ENCODE assay signal across 13 cellular contexts in genomic region chr17:78806451-78806850, GRCh38. TPM values are rescaled to one million over a fixed set of nuclear protein-coding genes. Genes with fewer than 3 reads are reported as not detected.
DNase-seq lines count a peak whose midpoint lies in the region; ATAC-seq and TF ChIP-seq lines count a peak whose summit lies in the region.
"Had no signal": no experiment of that assay in that cellular context is flagged by ENCODE, and none has a peak within 500 bp of the region (broad histone marks: within the 10 kb centered on the region; RNA-seq: fewer than 3 reads in every experiment).

No MANE protein-coding gene starts in this region.

- no peaks in the 10 kb centered on the region for H3K9me2 ChIP-seq in Karpas-422 (replicated peaks; ENCODE audit: insufficient read depth, low read length)

- H4K20me1 ChIP-seq in Karpas-422 (ENCODE audit: insufficient read depth, low read depth, low read length) = peaks cover 10% of the 10 kb centered on the region; the same call in 1 of the 2 replicates

- H2AFZ ChIP-seq in Karpas-422 (ENCODE audit: low read length) = no peak overlapping the region

- no peak overlapping the region for H3K9ac ChIP-seq in skeletal muscle tissue (ENCODE audit: low read depth in 1 of 3, low read length in 3 of 3)
- H3K9ac ChIP-seq in Karpas-422 (ENCODE audit: low read length) = no peak overlapping the region

- H3K9me3 Mint-ChIP-seq in CD8-positive, alpha-beta T cell = no peaks in the 10 kb centered on the region
- no peaks in the 10 kb centered on the region for H3K9me3 Mint-ChIP-seq in T-helper 1 cell treated with Interleukin-12 subunit alpha and Interleukin-12 subunit beta and Interleukin-4 antibody, amounts not matched to agents 30 μg/mL and 1 μg/mL, for 36 hours
- no peaks in the 10 kb centered on the region for H3K9me3 Mint-ChIP-seq in activated naive CD8-positive, alpha-beta T cell treated with anti-CD3 and anti-CD28 coated beads, Interleukin-2, amount 10 ng/mL, durations not matched to agents 7 days and 5 days
- H3K9me3 Mint-ChIP-seq in mesothelial cell of epicardium = no peaks in the 10 kb centered on the region
- H3K9me3 Mint-ChIP-seq: neural crest cell, type B pancreatic cell had no signal

- peaks cover 55% of the 10 kb centered on the region for H3K4me1 Mint-ChIP-seq in CD8-positive, alpha-beta T cell (ENCODE audit: low read depth)
- H3K4me1 Mint-ChIP-seq in T-helper 1 cell treated with Interleukin-12 subunit alpha and Interleukin-12 subunit beta and Interleukin-4 antibody, amounts not matched to agents 30 μg/mL and 1 μg/mL, for 36 hours (ENCODE audit: low read depth) = peaks cover 34% of the 10 kb centered on the region
- peaks cover 23% of the 10 kb centered on the region for H3K4me1 Mint-ChIP-seq in activated naive CD8-positive, alpha-beta T cell treated with anti-CD3 and anti-CD28 coated beads, Interleukin-2, amount 10 ng/mL, durations not matched to agents 7 days and 5 days
- peaks cover 4% of the 10 kb centered on the region for H3K4me1 Mint-ChIP-seq in mesothelial cell of epicardium
- H3K4me1 Mint-ChIP-seq: neural crest cell had no signal

- DNase-seq in CD8-positive, alpha-beta T cell = peak in 4 of 7 experiments; percentile 39 to 85 (median 82)
- no peak for DNase-seq in activated naive CD8-positive, alpha-beta T cell treated with anti-CD3 and anti-CD28 coated beads, Interleukin-2, amount 10 ng/mL, durations not matched to agents 7 days and 5 days
- no peak for DNase-seq in Karpas-422
- DNase-seq in mesothelial cell of epicardium (ENCODE audit: low spot score in 2 of 2, unreplicated experiment in 2 of 2) = no peak
- DNase-seq: DMS79, NCI-H446 treated with DMSO at 0.1 percent for 48 hours had no signal

- intact Hi-C loops in CD8-positive, alpha-beta T cell (cut with DNase I, micrococcal nuclease) = loop anchor here in 1 of 2 experiments (5.0 kb wide), 1 partner anchor 36 kb away; the partner anchor contains the start of gene USP36

- H3K36me3 ChIP-seq in CD8-positive, alpha-beta T cell (ENCODE audit: insufficient read depth, low read length) = peaks cover 61% of the 10 kb centered on the region
- peaks cover 56 to 74% (median 73%) of the 10 kb centered on the region in 3 donors for H3K36me3 ChIP-seq in skeletal muscle tissue (ENCODE audit: control insufficient read depth in 3 of 3, insufficient read depth in 3 of 3, low read length in 3 of 3)
- H3K36me3 ChIP-seq in Karpas-422 (ENCODE audit: insufficient read depth, low read length) = peaks cover 41% of the 10 kb centered on the region

- no peaks in the 10 kb centered on the region for H3K9me3 ChIP-seq in CD8-positive, alpha-beta T cell (ENCODE audit: low read length)
- H3K9me3 ChIP-seq in skeletal muscle tissue (ENCODE audit: control insufficient read depth in 3 of 3, low read length in 3 of 3) = no peaks in the 10 kb centered on the region
- no peaks in the 10 kb centered on the region for H3K9me3 ChIP-seq in Karpas-422 (ENCODE audit: low read length)

- no peak overlapping the region for H3K27ac ChIP-seq in CD8-positive, alpha-beta T cell (ENCODE audit: low read depth, low read length)
- H3K27ac ChIP-seq in skeletal muscle tissue (ENCODE audit: low read depth, low read length) (peak overlapping the region; percentile 38), Karpas-422 (ENCODE audit: low read length) (no peak overlapping the region)
- H3K27ac ChIP-seq: epithelial cell of prostate had no signal

- peak overlapping the region; percentile 57 for H3K4me3 Mint-ChIP-seq in CD8-positive, alpha-beta T cell
- peak overlapping the region; percentile 34 for H3K4me3 Mint-ChIP-seq in T-helper 1 cell treated with Interleukin-12 subunit alpha and Interleukin-12 subunit beta and Interleukin-4 antibody, amounts not matched to agents 30 μg/mL and 1 μg/mL, for 36 hours
- H3K4me3 Mint-ChIP-seq in activated naive CD8-positive, alpha-beta T cell treated with anti-CD3 and anti-CD28 coated beads, Interleukin-2, amount 10 ng/mL, durations not matched to agents 7 days and 5 days = no peak overlapping the region
- no peak overlapping the region for H3K4me3 Mint-ChIP-seq in mesothelial cell of epicardium
- H3K4me3 Mint-ChIP-seq: neural crest cell, type B pancreatic cell had no signal

- peak; percentile 69 for ATAC-seq in CD8-positive, alpha-beta T cell
- ATAC-seq in activated naive CD8-positive, alpha-beta T cell treated with anti-CD3 and anti-CD28 coated beads, Interleukin-2, amount 10 ng/mL, durations not matched to agents 7 days and 5 days (ENCODE audit: low read depth) = no peak
- ATAC-seq in HG02588 (IDR thresholded peaks at IDR 0.05; ENCODE audit: unreplicated experiment) (no peak), GM21576 (IDR thresholded peaks at IDR 0.05; ENCODE audit: unreplicated experiment) (no peak)

- no peaks in the 10 kb centered on the region for H3K27me3 Mint-ChIP-seq in CD8-positive, alpha-beta T cell (ENCODE audit: low read depth)
- H3K27me3 Mint-ChIP-seq in T-helper 1 cell treated with Interleukin-12 subunit alpha and Interleukin-12 subunit beta and Interleukin-4 antibody, amounts not matched to agents 30 μg/mL and 1 μg/mL, for 36 hours (ENCODE audit: low read depth) = no peaks in the 10 kb centered on the region
- no peaks in the 10 kb centered on the region for H3K27me3 Mint-ChIP-seq in activated naive CD8-positive, alpha-beta T cell treated with anti-CD3 and anti-CD28 coated beads, Interleukin-2, amount 10 ng/mL, durations not matched to agents 7 days and 5 days
- no peaks in the 10 kb centered on the region for H3K27me3 Mint-ChIP-seq in mesothelial cell of epicardium (ENCODE audit: low read depth)
- H3K27me3 Mint-ChIP-seq: type B pancreatic cell had no signal

- H3K27me3 ChIP-seq in CD8-positive, alpha-beta T cell (ENCODE audit: insufficient read depth, low read length) = no peaks in the 10 kb centered on the region
- no peaks in the 10 kb centered on the region for H3K27me3 ChIP-seq in skeletal muscle tissue (ENCODE audit: control insufficient read depth in 3 of 3, insufficient read depth in 3 of 3, low read length in 3 of 3)
- H3K27me3 ChIP-seq in Karpas-422 (ENCODE audit: low read length) = no peaks in the 10 kb centered on the region

- CTCF ChIA-PET in CD8-positive, alpha-beta T cell (lab: Charles Lee) = interaction anchor here (1.0 to 5.1 kb wide), 5 partner anchors 7 to 165 kb away, joined by 3 to 18 read pairs (median 3); no protein-coding TSS in a partner anchor

- peaks cover 6% of the 10 kb centered on the region for H3K79me2 ChIP-seq in Karpas-422 (ENCODE audit: low read length)

- H3K4me2 ChIP-seq in Karpas-422 (ENCODE audit: low read depth, low read length, poor library complexity, severe bottlenecking) = no peak overlapping the region

- peak; percentile 58 for TF ChIP-seq CTCF in CD8-positive, alpha-beta T cell (IDR thresholded peaks at IDR 0.05)
- TF ChIP-seq CTCF in mesothelial cell of epicardium (IDR thresholded peaks at IDR 0.05; ENCODE audit: unreplicated experiment) = no peak

- peak overlapping the region; percentile 85 for H3K27ac Mint-ChIP-seq in CD8-positive, alpha-beta T cell
- H3K27ac Mint-ChIP-seq in T-helper 1 cell treated with Interleukin-12 subunit alpha and Interleukin-12 subunit beta and Interleukin-4 antibody, amounts not matched to agents 30 μg/mL and 1 μg/mL, for 36 hours = peak overlapping the region; percentile 88
- H3K27ac Mint-ChIP-seq in activated naive CD8-positive, alpha-beta T cell treated with anti-CD3 and anti-CD28 coated beads, Interleukin-2, amount 10 ng/mL, durations not matched to agents 7 days and 5 days = peak overlapping the region; percentile 68
- H3K27ac Mint-ChIP-seq in mesothelial cell of epicardium = no peak overlapping the region
- H3K27ac Mint-ChIP-seq: type B pancreatic cell had no signal

- peaks cover 34% of the 10 kb centered on the region for H3K4me1 ChIP-seq in CD8-positive, alpha-beta T cell (ENCODE audit: insufficient read depth, low read length)
- H3K4me1 ChIP-seq in skeletal muscle tissue (ENCODE audit: control insufficient read depth in 3 of 3, insufficient read depth in 3 of 3, low read length in 3 of 3) (peaks cover 0 to 4% (median 2%) of the 10 kb centered on the region in 3 donors), Karpas-422 (ENCODE audit: low read length) (no peaks in the 10 kb centered on the region)

- H3K4me3 ChIP-seq in CD8-positive, alpha-beta T cell (ENCODE audit: low read depth, low read length) = no peak overlapping the region
- H3K4me3 ChIP-seq in skeletal muscle tissue (ENCODE audit: low read length in 3 of 3) (no peak overlapping the region), Karpas-422 (ENCODE audit: low read length) (no peak overlapping the region)

- peaks cover 93% of the 10 kb centered on the region for H3K36me3 Mint-ChIP-seq in CD8-positive, alpha-beta T cell
- H3K36me3 Mint-ChIP-seq in T-helper 1 cell treated with Interleukin-12 subunit alpha and Interleukin-12 subunit beta and Interleukin-4 antibody, amounts not matched to agents 30 μg/mL and 1 μg/mL, for 36 hours (ENCODE audit: low read depth) = peaks cover 60% of the 10 kb centered on the region
- peaks cover 38% of the 10 kb centered on the region for H3K36me3 Mint-ChIP-seq in activated naive CD8-positive, alpha-beta T cell treated with anti-CD3 and anti-CD28 coated beads, Interleukin-2, amount 10 ng/mL, durations not matched to agents 7 days and 5 days
- H3K36me3 Mint-ChIP-seq in mesothelial cell of epicardium = peaks cover 58% of the 10 kb centered on the region

- POLR2A ChIA-PET in CD8-positive, alpha-beta T cell (lab: Charles Lee) = interaction anchor here (0.6 to 2.4 kb wide), 5 partner anchors 13 to 115 kb away, joined by 3 to 10 read pairs (median 4); no protein-coding TSS in a partner anchor
- POLR2A ChIA-PET in activated naive CD8-positive, alpha-beta T cell treated with anti-CD3 and anti-CD28 coated beads, Interleukin-2, amount 10 ng/mL, durations not matched to agents 7 days and 5 days (lab: Charles Lee) = no interaction called here

RNA-seq across cellular contexts. Expression of gene CYTH1, which starts 24.4 kb away (rescaled TPM):
- 100 to 1,000 TPM; 475 to 490 TPM for total RNA-seq in CD8-positive, alpha-beta T cell
- 100 to 1,000 TPM; 180 to 200 TPM for total RNA-seq in activated naive CD8-positive, alpha-beta T cell treated with anti-CD3 and anti-CD28 coated beads, Interleukin-2, amount 10 ng/mL, durations not matched to agents 7 days and 5 days
- 17.7 TPM for total RNA-seq in skeletal muscle tissue
- total RNA-seq in Karpas-422 (2014; rRNA removed; shearing (Covaris generic); ENCODE audit: low replicate concordance) = 9.6 and 15.8 TPM in 2 replicates
- total RNA-seq in mesothelial cell of epicardium = 40.3 to 44.3 TPM (median 42.8 TPM) in 3 replicates

RNA-seq across cellular contexts. Expression of gene USP36, which starts 34.2 kb away (rescaled TPM):
- 100 to 1,000 TPM; 755 to 805 TPM for total RNA-seq in CD8-positive, alpha-beta T cell
- 10 to 100 TPM; 87.8 to 94.3 TPM for total RNA-seq in activated naive CD8-positive, alpha-beta T cell treated with anti-CD3 and anti-CD28 coated beads, Interleukin-2, amount 10 ng/mL, durations not matched to agents 7 days and 5 days
- total RNA-seq in skeletal muscle tissue (25.6 TPM), mesothelial cell of epicardium (62.0 to 63.0 TPM (median 62.5 TPM) in 3 replicates)
- 28.4 and 29.6 TPM in 2 replicates for total RNA-seq in Karpas-422 (2014; rRNA removed; shearing (Covaris generic); ENCODE audit: low replicate concordance)

Comparison
In these comparisons a context has a peak if more than half of its experiments do, and no peak if none do; other contexts are left out.
1. DNase-seq: peak in CD8-positive, alpha-beta T cell (4 of 7); none in activated naive CD8-positive, alpha-beta T cell treated with anti-CD3 and anti-CD28 coated beads, Interleukin-2, amount 10 ng/mL, durations not matched to agents 7 days and 5 days (single experiment), Karpas-422 (single experiment) and mesothelial cell of epicardium (0 of 2).
2. H3K4me3 Mint-ChIP-seq: peak in CD8-positive, alpha-beta T cell (single experiment) and T-helper 1 cell treated with Interleukin-12 subunit alpha and Interleukin-12 subunit beta and Interleukin-4 antibody, amounts not matched to agents 30 μg/mL and 1 μg/mL, for 36 hours (single experiment); none in activated naive CD8-positive, alpha-beta T cell treated with anti-CD3 and anti-CD28 coated beads, Interleukin-2, amount 10 ng/mL, durations not matched to agents 7 days and 5 days (single experiment) and mesothelial cell of epicardium (single experiment).
3. RNA of gene USP36, which starts 34.2 kb away (total RNA-seq): 755 to 805 TPM in CD8-positive, alpha-beta T cell; 87.8 to 94.3 TPM in activated naive CD8-positive, alpha-beta T cell treated with anti-CD3 and anti-CD28 coated beads, Interleukin-2, amount 10 ng/mL, durations not matched to agents 7 days and 5 days, 62.0 to 63.0 TPM in mesothelial cell of epicardium, 28.4 to 29.6 TPM in Karpas-422 and 25.6 TPM in skeletal muscle tissue (single experiment); every median in the first group is over 4 times any median in the second.